10 cellular contexts compared by ENCODE assay signal in genomic region chr19:2529473-2529918, GRCh38. TPM values are rescaled to one million over a fixed set of nuclear protein-coding genes. Genes with fewer than 3 reads are reported as not detected.
DNase-seq lines count a peak whose midpoint lies in the region; ATAC-seq, FAIRE-seq and TF ChIP-seq lines count a peak whose summit lies in the region.
"Had no signal": no experiment of that assay in that cellular context is flagged by ENCODE, and none has a peak within 500 bp of the region (broad histone marks: within the 10 kb centered on the region; RNA-seq: fewer than 3 reads in every experiment).

No MANE protein-coding gene starts in this region.

- intact Hi-C loops in Caco-2 (cut with micrococcal nuclease; ENCODE audit: unreplicated experiment): loop anchor here (1.0 to 5.0 kb wide), 2 partner anchors 50 to 52 kb away; partner anchors contain the start of gene GADD45B

- peak overlapping the region; percentile 57 for H3K4me2 ChIP-seq in astrocyte (ENCODE audit: low read length)

- peak; percentile 83 to 90 for DNase-seq in Caco-2
- peak; percentile 78 for DNase-seq in LoVo (ENCODE audit: low spot score)
- peak; percentile 74 for DNase-seq in astrocyte (ENCODE audit: low read depth)
- DNase-seq in memory B cell (ENCODE audit: low spot score in 2 of 2): no peak
- no peak for DNase-seq in effector memory CD8-positive, alpha-beta T cell
- no peak for DNase-seq in NCI-H2227 (lab: John Stamatoyannopoulos, UW; ENCODE audit: unreplicated experiment)
- DNase-seq in NCI-H1694 (lab: John Stamatoyannopoulos, UW): no peak

- H3K9me3 Mint-ChIP-seq in Caco-2 (ENCODE audit: unreplicated experiment) (no peaks in the 10 kb centered on the region), astrocyte (ENCODE audit: unreplicated experiment) (peaks cover 4% of the 10 kb centered on the region), memory B cell (no peaks in the 10 kb centered on the region)
- H3K9me3 Mint-ChIP-seq in effector memory CD8-positive, alpha-beta T cell: no peaks in the 10 kb centered on the region

- H3K9ac ChIP-seq in astrocyte (ENCODE audit: low read length): peak overlapping the region; percentile 43

- H3K4me3 Mint-ChIP-seq in Caco-2 (ENCODE audit: unreplicated experiment) (no peak overlapping the region), astrocyte (ENCODE audit: unreplicated experiment) (no peak overlapping the region), memory B cell (no peak overlapping the region)
- no peak overlapping the region for H3K4me3 Mint-ChIP-seq in effector memory CD8-positive, alpha-beta T cell

- ATAC-seq in memory B cell (ENCODE audit: low read depth) (no peak), HG02884 (IDR thresholded peaks at IDR 0.05; ENCODE audit: unreplicated experiment) (no peak)
- ATAC-seq in effector memory CD8-positive, alpha-beta T cell (replicated peaks): no peak

- peaks cover 26% of the 10 kb centered on the region for H3K4me1 Mint-ChIP-seq in Caco-2 (ENCODE audit: low read depth, unreplicated experiment)
- H3K4me1 Mint-ChIP-seq in astrocyte (ENCODE audit: low read depth, unreplicated experiment): peaks cover 18% of the 10 kb centered on the region
- H3K4me1 Mint-ChIP-seq in memory B cell: peaks cover 12% of the 10 kb centered on the region
- peaks cover 8 to 9% of the 10 kb centered on the region in 2 donors for H3K4me1 Mint-ChIP-seq in effector memory CD8-positive, alpha-beta T cell (ENCODE audit: low read depth in 2 of 2)

- no peaks in the 10 kb centered on the region for H4K20me1 ChIP-seq in astrocyte (ENCODE audit: insufficient read depth, low read length)

- H2AFZ ChIP-seq in astrocyte (ENCODE audit: low read depth, low read length): no peak overlapping the region

- peaks cover 55% of the 10 kb centered on the region for H3K4me1 ChIP-seq in Caco-2
- H3K4me1 ChIP-seq in astrocyte (ENCODE audit: insufficient read depth, low read length): peaks cover 35% of the 10 kb centered on the region

- H3K79me2 ChIP-seq in astrocyte (ENCODE audit: insufficient read depth, low read length): no peaks in the 10 kb centered on the region

- BruUV-seq in Caco-2 (replicated peaks; lab: Mats Ljungman, UMichigan): no TSS peak

- TF ChIP-seq CTCF in Caco-2 (IDR thresholded peaks at IDR 0.05; ENCODE audit: insufficient read depth in 1 of 2, low read depth in 1 of 2, low read length in 1 of 2, severe bottlenecking in 1 of 2, unreplicated experiment in 1 of 2) (no peak), astrocyte (IDR thresholded peaks at IDR 0.05; ENCODE audit: insufficient read depth, low read depth, low read length) (no peak)

- FAIRE-seq in astrocyte (lab: Jason Lieb, UNC): peak; percentile 70
- FAIRE-seq: GM12892 had no signal

- H3K4me3 ChIP-seq in Caco-2 (ENCODE audit: low read depth, low read length) (no peak overlapping the region), astrocyte (ENCODE audit: insufficient read depth, low read depth, low read length) (no peak overlapping the region)
- H3K4me3 ChIP-seq: SK-N-MC had no signal

- H3K9me3 ChIP-seq in Caco-2 (no peaks in the 10 kb centered on the region; the same call in 1 of the 2 replicates), astrocyte (ENCODE audit: insufficient read depth, low read depth, low read length) (peaks cover under 1% of the 10 kb centered on the region)

- H3K27me3 Mint-ChIP-seq in Caco-2 (ENCODE audit: insufficient read depth, unreplicated experiment) (no peaks in the 10 kb centered on the region), astrocyte (ENCODE audit: low read depth, unreplicated experiment) (no peaks in the 10 kb centered on the region), memory B cell (no peaks in the 10 kb centered on the region)
- no peaks in the 10 kb centered on the region for H3K27me3 Mint-ChIP-seq in effector memory CD8-positive, alpha-beta T cell

- POLR2A ChIA-PET in Caco-2 (lab: Charles Lee): interaction anchor here (0.6 to 3.0 kb wide), 4 partner anchors 13 to 59 kb away, joined by 3 to 30 read pairs (median 14); partner anchors contain the start of gene GADD45B

- CTCF ChIA-PET in Caco-2 (lab: Charles Lee): interaction anchor here (0.9 to 2.0 kb wide), 3 partner anchors 11 to 82 kb away, joined by 3 to 8 read pairs (median 3); no protein-coding TSS in a partner anchor

- H3K36me3 ChIP-seq in Caco-2 (ENCODE audit: control insufficient read depth, insufficient read depth, low read length) (no peaks in the 10 kb centered on the region), astrocyte (ENCODE audit: insufficient read depth, low read length) (no peaks in the 10 kb centered on the region)

- peak overlapping the region; percentile 55 for H3K27ac ChIP-seq in astrocyte (ENCODE audit: low read depth, low read length)
- H3K27ac ChIP-seq: SK-N-MC had no signal

- H3K27me3 ChIP-seq in Caco-2 (replicated peaks; ENCODE audit: control insufficient read depth, insufficient read depth, low read length) (no peaks in the 10 kb centered on the region), astrocyte (ENCODE audit: insufficient read depth, low read length) (no peaks in the 10 kb centered on the region)

- H3K36me3 Mint-ChIP-seq in Caco-2 (ENCODE audit: insufficient read depth, unreplicated experiment) (no peaks in the 10 kb centered on the region), astrocyte (ENCODE audit: low read depth, unreplicated experiment) (peaks cover 2% of the 10 kb centered on the region), memory B cell (peaks cover 11% of the 10 kb centered on the region)
- peaks cover 4% of the 10 kb centered on the region for H3K36me3 Mint-ChIP-seq in effector memory CD8-positive, alpha-beta T cell (ENCODE audit: insufficient read depth)

- H3K27ac Mint-ChIP-seq in Caco-2 (ENCODE audit: unreplicated experiment) (peak overlapping the region; percentile 84), astrocyte (ENCODE audit: unreplicated experiment) (peak overlapping the region; percentile 75), memory B cell (peak overlapping the region; percentile 53)
- no peak overlapping the region for H3K27ac Mint-ChIP-seq in effector memory CD8-positive, alpha-beta T cell

RNA-seq across cellular contexts. Expression of gene GADD45B, which starts 53.6 kb away (rescaled TPM):
- total RNA-seq in Caco-2 (2022): 20.2 and 23.8 TPM in 2 replicates
- total RNA-seq in astrocyte: 161 and 190 TPM in 2 replicates

Comparison
In these comparisons a context has a peak if more than half of its experiments do, and no peak if none do; other contexts are left out.
1. DNase-seq: peak in Caco-2 (2 of 2), LoVo (single experiment) and astrocyte (single experiment); none in memory B cell (0 of 2), effector memory CD8-positive, alpha-beta T cell (0 of 3), NCI-H2227 (single experiment) and NCI-H1694 (single experiment).
2. H3K27ac Mint-ChIP-seq: peak in Caco-2 (single experiment), astrocyte (single experiment) and memory B cell (single experiment); none in effector memory CD8-positive, alpha-beta T cell (0 of 2).